ENCODE assay signal across 7 cellular contexts in the genomic region with DNA sequence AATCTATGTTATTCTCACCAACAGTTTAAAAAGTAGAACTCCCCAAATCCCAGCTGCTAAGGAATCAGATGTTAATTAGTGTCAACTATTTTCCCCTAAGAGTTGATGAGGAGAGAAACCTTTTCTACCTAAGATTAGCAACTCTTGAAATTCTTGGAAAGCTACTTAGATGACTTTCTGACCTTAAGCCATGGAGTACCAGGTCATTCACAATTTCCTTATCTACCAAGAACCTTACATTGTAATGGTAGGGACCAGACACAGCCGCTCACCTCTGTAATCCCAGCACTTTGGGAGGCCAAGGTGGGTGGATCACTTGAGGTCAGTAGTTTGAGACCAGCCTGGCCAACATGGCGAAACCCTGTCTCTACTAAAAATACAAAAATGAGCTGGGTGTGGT. TPM values are rescaled to one million over a fixed set of nuclear protein-coding genes. Genes with fewer than 3 reads are reported as not detected.
DNase-seq lines count a peak whose midpoint lies in the region; ATAC-seq, FAIRE-seq and TF ChIP-seq lines count a peak whose summit lies in the region.
"Not testable (repeated sequence)": the region's sequence is repeated elsewhere in the genome, so short reads cannot be mapped to it uniquely, and the experiment has no call there.

No MANE protein-coding gene starts in this region.

- H2AK5ac ChIP-seq in trophoblast cell (ENCODE audit: low read length): not testable (repeated sequence)

- not testable (repeated sequence) for BruUV-seq in K562 (replicated peaks; lab: Mats Ljungman, UMichigan)

- H3K79me1 ChIP-seq in trophoblast cell (ENCODE audit: low read length): not testable (repeated sequence)

- not testable (repeated sequence) for H3K9me3 Mint-ChIP-seq in GM23338, WTC11

- in situ Hi-C loops in K562 (cut with MboI); gastrocnemius medialis (cut with MboI; ENCODE audit: low sequenced_read_pairs in 4 of 4): not testable (repeated sequence)

- peaks cover 92% of the 10 kb centered on the region for H4K20me1 ChIP-seq in GM23338 (replicated peaks; ENCODE audit: insufficient read depth)
- peaks cover 37% of the 10 kb centered on the region for H4K20me1 ChIP-seq in K562 (replicated peaks; ENCODE audit: control insufficient read depth, insufficient read depth, low read length)

- DNase-seq in GM23338 (ENCODE audit: low spot score); WTC11 (ENCODE audit: low spot score); heart left ventricle; right atrium auricular region (ENCODE audit: low spot score); gastrocnemius medialis: not testable (repeated sequence)
- DNase-seq in K562 (ENCODE audit: extremely low read depth in 1 of 4, low spot score in 3 of 4) (peak in 2 of 4 experiments; percentile 46 to 59), trophoblast cell (peak; percentile 75 to 91)

- H3F3A ChIP-seq in GM23338 (replicated peaks; ENCODE audit: low read depth): peaks cover 19% of the 10 kb centered on the region

- not testable (repeated sequence) for ATAC-seq in GM23338, WTC11, heart left ventricle, gastrocnemius medialis
- peak; percentile 50 for ATAC-seq in K562

- not testable (repeated sequence) for TF ChIP-seq CTCF in GM23338 (conservative IDR thresholded peaks at IDR 0.05; ENCODE audit: low read depth in 2 of 2); WTC11 (IDR thresholded peaks at IDR 0.05); K562 (IDR thresholded peaks at IDR 0.05 in 2 of 3, conservative IDR thresholded peaks at IDR 0.05 in 1 of 3; ENCODE audit: insufficient read depth in 2 of 3, low read depth in 1 of 3, low read length in 3 of 3); heart left ventricle (IDR thresholded peaks at IDR 0.05); right atrium auricular region (IDR thresholded peaks at IDR 0.05); gastrocnemius medialis (IDR thresholded peaks at IDR 0.05 in 4 of 5, conservative IDR thresholded peaks at IDR 0.05 in 1 of 5)

- not testable (repeated sequence) for H2BK120ac ChIP-seq in trophoblast cell (ENCODE audit: insufficient read depth, low read length, poor library complexity)

- H3K79me2 ChIP-seq in GM23338 (replicated peaks; ENCODE audit: insufficient read depth) (peaks cover 100% of the 10 kb centered on the region), K562 (ENCODE audit: control insufficient read depth, insufficient read depth, low read length) (peaks cover 98% of the 10 kb centered on the region), trophoblast cell (ENCODE audit: control insufficient read depth, insufficient read depth, low read length, poor library complexity) (peaks cover 17% of the 10 kb centered on the region)

- FAIRE-seq in K562 (lab: Jason Lieb, UNC): not testable (repeated sequence)

- H3K36me3 ChIP-seq in GM23338 (ENCODE audit: insufficient read depth); right atrium auricular region; gastrocnemius medialis: not testable (repeated sequence)
- H3K36me3 ChIP-seq in K562 (ENCODE audit: control insufficient read depth, insufficient read depth, low read length): peaks cover 86% of the 10 kb centered on the region
- H3K36me3 ChIP-seq in heart left ventricle: peaks cover 0 to 35% (median 0%) of the 10 kb centered on the region in 9 donors
- H3K36me3 ChIP-seq in trophoblast cell (ENCODE audit: control insufficient read depth in 1 of 2, insufficient read depth in 2 of 2, low read length in 2 of 2): peaks cover 9 to 19% of the 10 kb centered on the region in 2 experiments

- H3K4me1 ChIP-seq in GM23338 (ENCODE audit: insufficient read depth): peaks cover 11% of the 10 kb centered on the region
- peaks cover 11 to 19% of the 10 kb centered on the region in 2 experiments; a peak in 4 of 5 replicates for H3K4me1 ChIP-seq in K562 (replicated peaks in 1 of 2; ENCODE audit: control insufficient read depth in 2 of 2, insufficient read depth in 2 of 2, low read length in 2 of 2)
- peaks cover 6 to 97% (median 82%) of the 10 kb centered on the region in 12 donors for H3K4me1 ChIP-seq in heart left ventricle
- peaks cover 0 to 91% of the 10 kb centered on the region in 2 donors for H3K4me1 ChIP-seq in right atrium auricular region
- H3K4me1 ChIP-seq in trophoblast cell (ENCODE audit: control insufficient read depth in 1 of 2, insufficient read depth in 2 of 2, low read length in 2 of 2): not testable (repeated sequence)
- H3K4me1 ChIP-seq in gastrocnemius medialis: peaks cover 82 to 89% of the 10 kb centered on the region in 2 donors

- not testable (repeated sequence) for TF ChIP-seq POLR2A in K562 (conservative IDR thresholded peaks at IDR 0.05); heart left ventricle (IDR thresholded peaks at IDR 0.05); gastrocnemius medialis (IDR thresholded peaks at IDR 0.05)

- not testable (repeated sequence) for H3K27me3 ChIP-seq in GM23338 (ENCODE audit: insufficient read depth); K562 (ENCODE audit: control insufficient read depth in 2 of 2, insufficient read depth in 2 of 2, low read length in 2 of 2); heart left ventricle; right atrium auricular region; trophoblast cell (ENCODE audit: insufficient read depth, low read length); gastrocnemius medialis

- H4K91ac ChIP-seq in trophoblast cell (ENCODE audit: low read depth, low read length): not testable (repeated sequence)

- not testable (repeated sequence) for H3K4me3 ChIP-seq in GM23338; K562; heart left ventricle; right atrium auricular region; trophoblast cell (ENCODE audit: low read depth, low read length); gastrocnemius medialis

- not testable (repeated sequence) for H3K27me3 Mint-ChIP-seq in GM23338 (ENCODE audit: insufficient read depth, low read depth, poor library complexity); WTC11 (ENCODE audit: low read depth)

- not testable (repeated sequence) for H3K18ac ChIP-seq in trophoblast cell (ENCODE audit: low read length)

- not testable (repeated sequence) for H4K8ac ChIP-seq in trophoblast cell (ENCODE audit: low read depth, low read length)

- TF ChIP-seq RAD21 in K562 (CRISPR knock-in tag; conservative IDR thresholded peaks at IDR 0.05 in 1 of 2, IDR thresholded peaks at IDR 0.05 in 1 of 2): not testable (repeated sequence)

- H3K9me3 ChIP-seq in K562 (replicated peaks; ENCODE audit: control insufficient read depth, insufficient read depth, low read depth, low read length); heart left ventricle; right atrium auricular region; trophoblast cell (ENCODE audit: insufficient read depth, low read depth, low read length); gastrocnemius medialis: not testable (repeated sequence)

- H3K4me2 ChIP-seq in GM23338; K562 (ENCODE audit: insufficient read depth, low read length); trophoblast cell (ENCODE audit: low read length): not testable (repeated sequence)

- peak overlapping the region; percentile 65 for H3K27ac ChIP-seq in GM23338 (ENCODE audit: low read depth)
- not testable (repeated sequence) for H3K27ac ChIP-seq in K562 (ENCODE audit: extremely low read depth, low read depth, low read length); trophoblast cell (ENCODE audit: low read depth, low read length)
- H3K27ac ChIP-seq in heart left ventricle: peak overlapping the region in 8 of 12 donors; percentile 7 to 90 (median 53)
- peak overlapping the region; percentile 28 to 85 for H3K27ac ChIP-seq in right atrium auricular region
- peak overlapping the region; percentile 97 to 100 (median 98) for H3K27ac ChIP-seq in gastrocnemius medialis

- H2BK5ac ChIP-seq in trophoblast cell (ENCODE audit: low read depth, low read length, poor library complexity): not testable (repeated sequence)

- not testable (repeated sequence) for TF ChIP-seq EP300 in K562 (IDR thresholded peaks at IDR 0.05; ENCODE audit: low read length)

- H2AFZ ChIP-seq in GM23338; K562 (ENCODE audit: low read depth, low read length); trophoblast cell (ENCODE audit: insufficient read depth, low read length, poor library complexity): not testable (repeated sequence)

- CTCF ChIA-PET in WTC11 (lab: Charles Lee): interaction anchor here (0.6 kb wide), 1 partner anchor 13 kb away, joined by 4 read pairs; no protein-coding TSS in a partner anchor
- CTCF ChIA-PET in K562 (lab: Yijun Ruan, JAX; ENCODE audit: low intra/inter-chr PET ratio): not testable (repeated sequence)

- not testable (repeated sequence) for H3K4ac ChIP-seq in trophoblast cell (ENCODE audit: low read depth, low read length)

- not testable (repeated sequence) for H3K14ac ChIP-seq in trophoblast cell (ENCODE audit: low read length)

- H3K4me1 Mint-ChIP-seq in GM23338: peaks cover 45% of the 10 kb centered on the region; the same call in 2 of the 3 replicates
- peaks cover 39% of the 10 kb centered on the region for H3K4me1 Mint-ChIP-seq in WTC11

- intact Hi-C loops in K562 (cut with micrococcal nuclease); heart left ventricle (cut with DNase I); gastrocnemius medialis (cut with DNase I; ENCODE audit: low total_unique reads): not testable (repeated sequence)

- WGBS in K562 (ENCODE audit: insufficient coverage, low coverage, missing lambda C conversion rate): 44% methylated on average over 2 of the region's 2 CpGs
- 52 to 80% (median 71%) methylated on average over 2 of the region's 2 CpGs for WGBS in heart left ventricle, 4 donors
- WGBS in trophoblast cell (ENCODE audit: extremely low coverage, insufficient coverage, insufficient read length): no CpG with 5 or more reads among the region's 2 CpGs

- H4K12ac ChIP-seq in trophoblast cell (ENCODE audit: low read depth, low read length): not testable (repeated sequence)

- not testable (repeated sequence) for H3K9me1 ChIP-seq in K562 (ENCODE audit: control insufficient read depth, insufficient read depth, low read length)

- not testable (repeated sequence) for H3K9me2 ChIP-seq in GM23338 (ENCODE audit: insufficient read depth)

- H3K36me3 Mint-ChIP-seq in GM23338 (ENCODE audit: low read depth) (peaks cover 78% of the 10 kb centered on the region), WTC11 (peaks cover 43% of the 10 kb centered on the region)

- not testable (repeated sequence) for H3K9ac ChIP-seq in K562 (ENCODE audit: insufficient read depth in 1 of 2, low read depth in 2 of 2, low read length in 2 of 2); trophoblast cell (ENCODE audit: low read length)

- not testable (repeated sequence) for H2BK12ac ChIP-seq in trophoblast cell (ENCODE audit: low read length)

- H3K23ac ChIP-seq in trophoblast cell (ENCODE audit: low read length): not testable (repeated sequence)

- H3K4me3 Mint-ChIP-seq in GM23338, WTC11: not testable (repeated sequence)

- POLR2A ChIA-PET in WTC11 (lab: Charles Lee) (interaction anchor here (0.8 kb wide), 1 partner anchor 17 kb away, joined by 3 read pairs; no protein-coding TSS in a partner anchor), K562 (lab: Yijun Ruan, JAX) (interaction anchor here (0.9 to 1.5 kb wide), 6 partner anchors 11 to 38 kb away, joined by 3 to 6 read pairs (median 3); no protein-coding TSS in a partner anchor)

- H3K27ac Mint-ChIP-seq in GM23338: not testable (repeated sequence)
- H3K27ac Mint-ChIP-seq in WTC11: 0 out of 2 replicates have a peak overlapping the region, but pooled peaks have one; percentile 19

RNA-seq across cellular contexts. Expression of a gene that starts 23.4 kb away (rescaled TPM):
- total RNA-seq in GM23338 (2014; rRNA removed; shearing (Covaris generic)): 179 and 180 TPM in 2 replicates
- 82.2 and 97.0 TPM in 2 replicates for polyA plus RNA-seq in GM23338 (2016; fragmentation: Nextera tagmentation; extraction: Ambion mirVana)
- total RNA-seq in WTC11 (2021): 192 to 201 TPM (median 200 TPM) in 3 replicates
- 60.5 and 71.2 TPM in 2 replicates for total RNA-seq in K562 (2011; cell fraction: chromatin; rRNA removed; ENCODE audit: low replicate concordance)
- total RNA-seq in K562 (2011; cell fraction: nucleolus; rRNA removed): 39.9 and 41.7 TPM in 2 replicates
- total RNA-seq in K562 (2011; cell fraction: nucleoplasm; rRNA removed): 59.5 and 77.9 TPM in 2 replicates
- total RNA-seq in K562 (2014; rRNA removed): 50.3 and 53.2 TPM in 2 replicates
- 144 and 155 TPM in 2 replicates for total RNA-seq in K562 (2014; rRNA removed; fragmentation: Illumina TruSeq; extraction: Trizol)
- total RNA-seq in K562 (2015; rRNA removed; fragmentation: Illumina TruSeq; extraction: Trizol): 135 and 136 TPM in 2 replicates
- total RNA-seq in K562 (2021): 238 and 246 TPM in 2 replicates
- 67.6 and 94.5 TPM in 2 replicates for polyA plus RNA-seq in K562 (2011; rRNA removed)
- 43.4 and 52.2 TPM in 2 replicates for polyA plus RNA-seq in K562 (2011; cell fraction: cytosol; rRNA removed)
- polyA plus RNA-seq in K562 (2011; cell fraction: nucleus; rRNA removed): 30.1 and 40.2 TPM in 2 replicates
- 142 and 212 TPM in 2 replicates for polyA plus RNA-seq in K562 (2012)
- 200 and 204 TPM in 2 replicates for polyA plus RNA-seq in K562 (2014; fragmentation: Illumina TruSeq; extraction: Trizol)
- 10 to 100 TPM; 30.4 to 37.6 TPM for polyA plus RNA-seq in K562 (2014; fragmentation: Nextera tagmentation; extraction: Ambion mirVana)
- polyA plus RNA-seq in K562 (2014; rRNA removed): 74.9 and 83.6 TPM in 2 replicates
- polyA minus RNA-seq in K562 (2011; rRNA and poly(A)+ RNA removed): 142 and 187 TPM in 2 replicates
- polyA minus RNA-seq in K562 (2011; cell fraction: cytosol; rRNA and poly(A)+ RNA removed): 110 and 154 TPM in 2 replicates
- polyA minus RNA-seq in K562 (2011; cell fraction: nucleus; rRNA and poly(A)+ RNA removed): 23.0 and 31.1 TPM in 2 replicates
- 100 to 1,000 TPM; 141 to 282 (median 196) TPM for total RNA-seq in heart left ventricle
- 100 to 1,000 TPM in 1 of 2 donors, 10 to 100 TPM in 1; 85.5 to 186 TPM for polyA plus RNA-seq in heart left ventricle
- 100 to 1,000 TPM; 132 to 153 TPM for total RNA-seq in right atrium auricular region
- 95.3 and 99.5 TPM in 2 replicates for polyA plus RNA-seq in trophoblast cell (2013)
- 100 to 1,000 TPM; 119 to 262 (median 179) TPM for total RNA-seq in gastrocnemius medialis

RNA-seq across cellular contexts. Expression of a gene that starts 32.9 kb away (rescaled TPM):
- 47.5 and 48.1 TPM in 2 replicates for total RNA-seq in GM23338 (2014; rRNA removed; shearing (Covaris generic))
- 437 and 458 TPM in 2 replicates for polyA plus RNA-seq in GM23338 (2016; fragmentation: Nextera tagmentation; extraction: Ambion mirVana)
- 202 to 299 TPM (median 285 TPM) in 3 replicates for total RNA-seq in WTC11 (2021)
- total RNA-seq in K562 (2011; cell fraction: chromatin; rRNA removed; ENCODE audit: low replicate concordance): 7.2 and 18.6 TPM in 2 replicates
- 37.0 and 39.4 TPM in 2 replicates for total RNA-seq in K562 (2011; cell fraction: nucleolus; rRNA removed)
- total RNA-seq in K562 (2011; cell fraction: nucleoplasm; rRNA removed): 25.3 and 28.7 TPM in 2 replicates
- 138 and 216 TPM in 2 replicates for total RNA-seq in K562 (2014; rRNA removed)
- 16.0 and 27.1 TPM in 2 replicates for total RNA-seq in K562 (2014; rRNA removed; fragmentation: Illumina TruSeq; extraction: Trizol)
- total RNA-seq in K562 (2015; rRNA removed; fragmentation: Illumina TruSeq; extraction: Trizol): 180 TPM in 2 replicates
- 522 and 565 TPM in 2 replicates for total RNA-seq in K562 (2021)
- 44.8 and 88.9 TPM in 2 replicates for polyA plus RNA-seq in K562 (2011; rRNA removed)
- polyA plus RNA-seq in K562 (2011; cell fraction: cytosol; rRNA removed): 114 and 636 TPM in 2 replicates
- 55.5 and 127 TPM in 2 replicates for polyA plus RNA-seq in K562 (2011; cell fraction: nucleus; rRNA removed)
- polyA plus RNA-seq in K562 (2012): 343 and 551 TPM in 2 replicates
- polyA plus RNA-seq in K562 (2014; fragmentation: Illumina TruSeq; extraction: Trizol): 258 and 607 TPM in 2 replicates
- polyA plus RNA-seq in K562 (2014; fragmentation: Nextera tagmentation; extraction: Ambion mirVana): 100 to 1,000 TPM in 1 of 2 experiments, 10 to 100 TPM in 1; 97.3 to 128 TPM
- polyA plus RNA-seq in K562 (2014; rRNA removed): 283 and 298 TPM in 2 replicates
- polyA minus RNA-seq in K562 (2011; rRNA and poly(A)+ RNA removed): 7.3 and 10.1 TPM in 2 replicates
- polyA minus RNA-seq in K562 (2011; cell fraction: cytosol; rRNA and poly(A)+ RNA removed): 107 and 110 TPM in 2 replicates
- polyA minus RNA-seq in K562 (2011; cell fraction: nucleus; rRNA and poly(A)+ RNA removed): 19.9 and 22.8 TPM in 2 replicates
- total RNA-seq in heart left ventricle: 1,000 to 10,000 TPM in 8 of 9 donors, 100 to 1,000 TPM in 1; 822 to 5,278 (median 1,968) TPM
- 1,000 to 10,000 TPM; 2,695 to 3,131 TPM for polyA plus RNA-seq in heart left ventricle
- 1,000 to 10,000 TPM; 1,006 to 1,433 TPM for total RNA-seq in right atrium auricular region
- polyA plus RNA-seq in trophoblast cell (2013): 1,533 and 1,664 TPM in 2 replicates
- 1,000 to 10,000 TPM; 1,878 to 2,898 (median 2,185) TPM for total RNA-seq in gastrocnemius medialis
